9 cellular contexts compared by ENCODE assay signal in genomic region chrX:107025538-107025937, GRCh38. TPM values are rescaled to one million over a fixed set of nuclear protein-coding genes. Genes with fewer than 3 reads are reported as not detected.
DNase-seq lines count a peak whose midpoint lies in the region; ATAC-seq and TF ChIP-seq lines count a peak whose summit lies in the region.
"Had no signal": no experiment of that assay in that cellular context is flagged by ENCODE, and none has a peak within 500 bp of the region (broad histone marks: within the 10 kb centered on the region; RNA-seq: fewer than 3 reads in every experiment).

No MANE protein-coding gene starts in this region.

- no peak for TF ChIP-seq POLR2A in IMR-90 (IDR thresholded peaks at IDR 0.05; ENCODE audit: low read depth, low read length)

- H3K79me1 ChIP-seq in IMR-90 (ENCODE audit: low read depth in 1 of 2, low read length in 2 of 2), result no peaks in the 10 kb centered on the region

- no peaks in the 10 kb centered on the region for H3K36me3 ChIP-seq in IMR-90 (ENCODE audit: control insufficient read depth, insufficient read depth, low read length)
- no peaks in the 10 kb centered on the region for H3K36me3 ChIP-seq in hepatocyte (replicated peaks; ENCODE audit: insufficient read depth, low read depth)
- no peaks in the 10 kb centered on the region for H3K36me3 ChIP-seq in CD8-positive, alpha-beta memory T cell (ENCODE audit: insufficient read depth, low read length)

- intact Hi-C loops in IMR-90 (cut with micrococcal nuclease), result loop anchor here (5.0 to 10.0 kb wide), 4 partner anchors 131 to 979 kb away; no protein-coding TSS in a partner anchor

- H3K56ac ChIP-seq in IMR-90 (ENCODE audit: extremely low read depth, insufficient read depth, low read length), result no peak overlapping the region

- no peak overlapping the region for H4K91ac ChIP-seq in IMR-90 (ENCODE audit: insufficient read depth, low read depth, low read length)

- H3K4me1 Mint-ChIP-seq in CD8-positive, alpha-beta memory T cell, result no peaks in the 10 kb centered on the region
- no peaks in the 10 kb centered on the region for H3K4me1 Mint-ChIP-seq in mesothelial cell of epicardium
- H3K4me1 Mint-ChIP-seq: immature natural killer cell had no signal

- no peak overlapping the region for H2AK5ac ChIP-seq in IMR-90 (ENCODE audit: low read depth, low read length)

- dilution Hi-C loops in IMR-90 (cut with HindIII; ENCODE audit: low sequenced_read_pairs, unreplicated experiment), result no loop called here

- H3K14ac ChIP-seq in IMR-90 (replicated peaks; ENCODE audit: low read depth, low read length), result no peak overlapping the region

- CTCF ChIA-PET in IMR-90 (lab: Yijun Ruan, JAX), result no interaction called here
- CTCF ChIA-PET in CD8-positive, alpha-beta memory T cell (lab: Charles Lee), result no interaction called here

- H3K9me3 Mint-ChIP-seq in CD8-positive, alpha-beta memory T cell, result no peaks in the 10 kb centered on the region
- peaks cover 17% of the 10 kb centered on the region for H3K9me3 Mint-ChIP-seq in mesothelial cell of epicardium
- H3K9me3 Mint-ChIP-seq: immature natural killer cell had no signal

- no peaks in the 10 kb centered on the region for H3K79me2 ChIP-seq in hepatocyte

- peaks cover 0 to 11% of the 10 kb centered on the region in 2 donors for H3K27me3 Mint-ChIP-seq in CD8-positive, alpha-beta memory T cell
- H3K27me3 Mint-ChIP-seq in mesothelial cell of epicardium (ENCODE audit: low read depth), result no peaks in the 10 kb centered on the region

- H4K5ac ChIP-seq in IMR-90 (ENCODE audit: low read depth, low read length), result no peak overlapping the region

- peak; percentile 63 for TF ChIP-seq RAD21 in IMR-90 (IDR thresholded peaks at IDR 0.05; ENCODE audit: low read length)

- no peak overlapping the region for H2BK5ac ChIP-seq in IMR-90 (ENCODE audit: low read depth, low read length, poor library complexity, severe bottlenecking)

- POLR2A ChIA-PET in IMR-90 (lab: Charles Lee; ENCODE audit: unreplicated experiment), result no interaction called here
- POLR2A ChIA-PET in CD8-positive, alpha-beta memory T cell (lab: Charles Lee), result interaction anchor here (0.5 kb wide), 1 partner anchor 11 kb away, joined by 8 read pairs; no protein-coding TSS in a partner anchor

- TF ChIP-seq CTCF in IMR-90 (conservative IDR thresholded peaks at IDR 0.05; ENCODE audit: low read depth, low read length) (peak; percentile 52), hepatocyte (IDR thresholded peaks at IDR 0.05; ENCODE audit: poor library complexity) (peak; percentile 60), mesothelial cell of epicardium (IDR thresholded peaks at IDR 0.05; ENCODE audit: unreplicated experiment) (no peak)

- no peak overlapping the region for H3K9ac ChIP-seq in IMR-90 (ENCODE audit: low read depth, low read length)

- H2BK20ac ChIP-seq in IMR-90 (ENCODE audit: low read depth, low read length), result no peak overlapping the region

- DNase-seq in DMS53 treated with DMSO at 0.1 percent for 48 hours (lab: John Stamatoyannopoulos, UW; ENCODE audit: unreplicated experiment) (peak; percentile 14), IMR-90 (peak; percentile 24), hepatocyte (ENCODE audit: low spot score) (peak; percentile 39), mesothelial cell of epicardium (ENCODE audit: low spot score in 2 of 2, unreplicated experiment in 2 of 2) (no peak)
- no peak for DNase-seq in CD8-positive, alpha-beta memory T cell

- H3K9me3 ChIP-seq in IMR-90 (ENCODE audit: control insufficient read depth, insufficient read depth, low read length), result no peaks in the 10 kb centered on the region
- no peaks in the 10 kb centered on the region for H3K9me3 ChIP-seq in hepatocyte (ENCODE audit: low read depth)
- no peaks in the 10 kb centered on the region for H3K9me3 ChIP-seq in CD8-positive, alpha-beta memory T cell (ENCODE audit: low read length)

- no peak overlapping the region for H2AK9ac ChIP-seq in IMR-90 (replicated peaks; ENCODE audit: low read depth, low read length, poor library complexity)

- H3K36me3 Mint-ChIP-seq in CD8-positive, alpha-beta memory T cell, result no peaks in the 10 kb centered on the region
- no peaks in the 10 kb centered on the region for H3K36me3 Mint-ChIP-seq in mesothelial cell of epicardium
- H3K36me3 Mint-ChIP-seq: immature natural killer cell had no signal

- no TSS peak for BruUV-seq in IMR-90 (replicated peaks; lab: Mats Ljungman, UMichigan)

- H2BK120ac ChIP-seq in IMR-90 (ENCODE audit: low read depth, low read length), result no peak overlapping the region

- no peak overlapping the region for H3K27ac Mint-ChIP-seq in CD8-positive, alpha-beta memory T cell
- H3K27ac Mint-ChIP-seq in mesothelial cell of epicardium, result no peak overlapping the region
- H3K27ac Mint-ChIP-seq: immature natural killer cell had no signal

- H3K9me1 ChIP-seq in IMR-90 (ENCODE audit: insufficient read depth, low read length), result no peaks in the 10 kb centered on the region

- H3K4ac ChIP-seq in IMR-90 (ENCODE audit: low read depth, low read length), result no peak overlapping the region

- H4K8ac ChIP-seq in IMR-90 (ENCODE audit: low read depth in 2 of 2, low read length in 2 of 2), result no peak overlapping the region

- no peak overlapping the region for H3K4me3 ChIP-seq in IMR-90 (ENCODE audit: insufficient read depth, low read depth, low read length)
- no peak overlapping the region for H3K4me3 ChIP-seq in hepatocyte
- no peak overlapping the region for H3K4me3 ChIP-seq in CD8-positive, alpha-beta memory T cell (ENCODE audit: low read length)

- 10% methylated on average over 2 of the region's 2 CpGs; no CpG with 5 or more reads in 1 of the 2 experiments for WGBS in IMR-90 (ENCODE audit: extremely low coverage in 2 of 2, insufficient read length in 1 of 2), 2 experiments
- WGBS in hepatocyte (ENCODE audit: low lambda C conversion rate, missing lambda C conversion rate), result 35% methylated on average over 2 of the region's 2 CpGs

- in situ Hi-C loops in IMR-90 (cut with MboI; ENCODE audit: low sequenced_read_pairs), result no loop called here

- H3K27me3 ChIP-seq in IMR-90 (ENCODE audit: control insufficient read depth, insufficient read depth, low read length) (peaks cover 3% of the 10 kb centered on the region), hepatocyte (no peaks in the 10 kb centered on the region)
- H3K27me3 ChIP-seq in CD8-positive, alpha-beta memory T cell (ENCODE audit: insufficient read depth, low read length, poor library complexity, severe bottlenecking), result no peaks in the 10 kb centered on the region

- no peak overlapping the region for H3K18ac ChIP-seq in IMR-90 (ENCODE audit: low read depth, low read length)

- no peaks in the 10 kb centered on the region for H3K9me2 ChIP-seq in hepatocyte (replicated peaks; ENCODE audit: insufficient read depth)

- H3K27ac ChIP-seq in IMR-90 (ENCODE audit: insufficient read depth, low read length) (no peak overlapping the region), hepatocyte (no peak overlapping the region)
- no peak overlapping the region for H3K27ac ChIP-seq in CD8-positive, alpha-beta memory T cell (ENCODE audit: low read depth, low read length)

- H3K4me3 Mint-ChIP-seq in CD8-positive, alpha-beta memory T cell, result no peak overlapping the region
- H3K4me3 Mint-ChIP-seq in mesothelial cell of epicardium, result no peak overlapping the region
- H3K4me3 Mint-ChIP-seq: immature natural killer cell had no signal

- no peak overlapping the region for H3K4me2 ChIP-seq in IMR-90 (ENCODE audit: low read depth, low read length)
- no peak overlapping the region for H3K4me2 ChIP-seq in hepatocyte

- no peak overlapping the region for H2BK15ac ChIP-seq in IMR-90 (ENCODE audit: low read depth, low read length)

- H3K4me1 ChIP-seq in IMR-90 (ENCODE audit: control insufficient read depth, insufficient read depth, low read length), result no peaks in the 10 kb centered on the region
- H3K4me1 ChIP-seq in hepatocyte (ENCODE audit: insufficient read depth), result no peaks in the 10 kb centered on the region
- no peaks in the 10 kb centered on the region for H3K4me1 ChIP-seq in CD8-positive, alpha-beta memory T cell (ENCODE audit: insufficient read depth, low read length)

- peak; percentile 56; the same call in 1 of the 2 replicates for ATAC-seq in IMR-90 (ENCODE audit: low read depth)
- peak; percentile 84 for ATAC-seq in SK-N-SH treated with all-trans-retinoic acid at 6 μM for 48 hours
- no peak for ATAC-seq in HG02798 (IDR thresholded peaks at IDR 0.05; ENCODE audit: poor library complexity, unreplicated experiment)
- ATAC-seq in GM21825 (IDR thresholded peaks at IDR 0.05; ENCODE audit: unreplicated experiment), result no peak

- H2AFZ ChIP-seq in IMR-90 (replicated peaks; ENCODE audit: low read length, poor library complexity) (no peak overlapping the region), hepatocyte (no peak overlapping the region)

- H3K23ac ChIP-seq in IMR-90 (ENCODE audit: low read depth, low read length), result no peak overlapping the region

- H4K20me1 ChIP-seq in IMR-90 (ENCODE audit: insufficient read depth, low read length) (no peaks in the 10 kb centered on the region), hepatocyte (ENCODE audit: insufficient read depth, poor library complexity, severe bottlenecking) (no peaks in the 10 kb centered on the region)

TF ChIP-seq in IMR-90, 13 proteins besides CTCF, POLR2A, EP300 and RAD21 (continues in another document):
- TF ChIP-seq RFX5 (IDR thresholded peaks at IDR 0.05; ENCODE audit: low read depth, low read length), result no peak
- no peak for TF ChIP-seq MXI1 (IDR thresholded peaks at IDR 0.05; ENCODE audit: borderline replicate concordance, low read depth, low read length)
- TF ChIP-seq FOS (IDR thresholded peaks at IDR 0.05; ENCODE audit: low read depth, low read length), result no peak

TF ChIP-seq in SK-N-SH treated with all-trans-retinoic acid at 6 μM for 48 hours, 23 proteins besides CTCF, POLR2A, EP300 and RAD21 (continues in another document):
- TF ChIP-seq POU6F1 (CRISPR knock-in tag; IDR thresholded peaks at IDR 0.05; ENCODE audit: borderline replicate concordance, low read depth), result no peak

RNA-seq across cellular contexts. Expression of gene MORC4, which starts 25.5 kb away (rescaled TPM):
- total RNA-seq in IMR-90 (2012; rRNA removed) (33.1 and 34.2 TPM in 2 replicates), hepatocyte (31.2 and 35.7 TPM in 2 replicates), mesothelial cell of epicardium (22.2 to 23.0 TPM (median 22.9 TPM) in 3 replicates)
- polyA plus RNA-seq in IMR-90 (2012; rRNA removed) (13.6 and 17.5 TPM in 2 replicates), hepatocyte (25.7 and 27.7 TPM in 2 replicates)
- 3.7 and 4.5 TPM in 2 replicates for polyA plus RNA-seq in IMR-90 (2012; cell fraction: cytosol; rRNA removed)
- 4.6 and 29.1 TPM in 2 replicates for polyA plus RNA-seq in IMR-90 (2012; cell fraction: nucleus; rRNA removed; ENCODE audit: low replicate concordance)
- 10 to 100 TPM in 1 of 2 experiments, 1 to 10 TPM in 1; 10.0 to 11.3 TPM for total RNA-seq in CD8-positive, alpha-beta memory T cell
- 4.7 TPM for polyA plus RNA-seq in CD8-positive, alpha-beta memory T cell

Comparison
In these comparisons a context has a peak if more than half of its experiments do, and no peak if none do; other contexts are left out.
1. DNase-seq: peak in DMS53 treated with DMSO at 0.1 percent for 48 hours (single experiment), IMR-90 (single experiment) and hepatocyte (single experiment); none in CD8-positive, alpha-beta memory T cell (0 of 5) and mesothelial cell of epicardium (0 of 2).
2. ATAC-seq: peak in IMR-90 (single experiment) and SK-N-SH treated with all-trans-retinoic acid at 6 μM for 48 hours (single experiment); none in HG02798 (single experiment) and GM21825 (single experiment).